1 cellular context compared by ENCODE assay signal in genomic region chr14:34685819-34686428, GRCh38.
TF ChIP-seq lines count a peak whose summit lies in the region.

No MANE protein-coding gene starts in this region.

TF ChIP-seq in HepG2, 621 proteins besides CTCF, POLR2A, EP300 and RAD21 (continued from another document and continues in another):
- TF ChIP-seq LRRFIP1 (CRISPR knock-in tag; conservative IDR thresholded peaks at IDR 0.05) (no peak), NFYC (CRISPR knock-in tag; IDR thresholded peaks at IDR 0.05) (no peak), ZNF563 (CRISPR knock-in tag; IDR thresholded peaks at IDR 0.05) (no peak), HOXA9 (CRISPR knock-in tag; IDR thresholded peaks at IDR 0.05; ENCODE audit: borderline replicate concordance) (no peak), ZFP62 (CRISPR knock-in tag; IDR thresholded peaks at IDR 0.05) (no peak), ZNF382 (CRISPR knock-in tag; IDR thresholded peaks at IDR 0.05; ENCODE audit: borderline replicate concordance) (no peak), SRY (CRISPR knock-in tag; IDR thresholded peaks at IDR 0.05) (no peak), ZNF841 (CRISPR knock-in tag; IDR thresholded peaks at IDR 0.05; ENCODE audit: borderline replicate concordance) (no peak), ZNF256 (CRISPR knock-in tag; conservative IDR thresholded peaks at IDR 0.05) (no peak), SNAPC4 (CRISPR knock-in tag; IDR thresholded peaks at IDR 0.05) (no peak), ZBTB33 (CRISPR knock-in tag; IDR thresholded peaks at IDR 0.05) (no peak; the same call in 1 of the 2 replicates), THRA (CRISPR knock-in tag; IDR thresholded peaks at IDR 0.05; ENCODE audit: borderline replicate concordance) (no peak), PATZ1 (CRISPR knock-in tag; IDR thresholded peaks at IDR 0.05) (no peak), MED1 (CRISPR knock-in tag; IDR thresholded peaks at IDR 0.05) (no peak), U2AF1 (optimal IDR thresholded peaks at IDR 0.05; ENCODE audit: low read depth, low read length) (no peak), NFIC (IDR thresholded peaks at IDR 0.05; ENCODE audit: low read length) (no peak), THAP7 (CRISPR knock-in tag; IDR thresholded peaks at IDR 0.05) (no peak), AGO1 (IDR thresholded peaks at IDR 0.05; ENCODE audit: low read depth, low read length, poor library complexity, severe bottlenecking) (no peak), SRF (IDR thresholded peaks at IDR 0.05; ENCODE audit: low read depth, low read length) (no peak), NR3C1 (CRISPR knock-in tag; IDR thresholded peaks at IDR 0.05) (no peak), TAF15 (IDR thresholded peaks at IDR 0.05; ENCODE audit: low read depth, low read length, poor library complexity, severe bottlenecking) (no peak), ZSCAN30 (CRISPR knock-in tag; IDR thresholded peaks at IDR 0.05) (no peak; the same call in 1 of the 2 replicates), ARID2 (CRISPR knock-in tag; IDR thresholded peaks at IDR 0.05; ENCODE audit: borderline replicate concordance) (no peak; the same call in 1 of the 2 replicates), BORCS8-MEF2B (CRISPR knock-in tag; IDR thresholded peaks at IDR 0.05) (peak; percentile 65; the same call in 1 of the 2 replicates), CBX1 (IDR thresholded peaks at IDR 0.05; ENCODE audit: low read depth) (no peak), FOXO1 (CRISPR knock-in tag; IDR thresholded peaks at IDR 0.05) (peak; percentile 58; the same call in 1 of the 2 replicates), SPEN (CRISPR knock-in tag; IDR thresholded peaks at IDR 0.05; ENCODE audit: low read depth) (peak; percentile 58; the same call in 1 of the 2 replicates), MAZ (IDR thresholded peaks at IDR 0.05; ENCODE audit: borderline replicate concordance, low read depth, low read length) (no peak), MAZ (CRISPR knock-in tag; IDR thresholded peaks at IDR 0.05; ENCODE audit: low read depth) (no peak), ZFP36 (IDR thresholded peaks at IDR 0.05; ENCODE audit: borderline replicate concordance, low read depth, low read length, partially characterized antibody) (no peak), ZFP91 (CRISPR knock-in tag; IDR thresholded peaks at IDR 0.05; ENCODE audit: borderline replicate concordance) (no peak), FOXP1 (IDR thresholded peaks at IDR 0.05) (no peak), FOXP1 (CRISPR knock-in tag; IDR thresholded peaks at IDR 0.05) (peak; percentile 21; the same call in 1 of the 2 replicates), ZNF275 (CRISPR knock-in tag; IDR thresholded peaks at IDR 0.05; ENCODE audit: borderline replicate concordance) (no peak), ZXDC (CRISPR knock-in tag; IDR thresholded peaks at IDR 0.05) (no peak), TBP (CRISPR knock-in tag; IDR thresholded peaks at IDR 0.05) (no peak)
